ENCODE assay signal across 2 cellular contexts in the genomic region with DNA sequence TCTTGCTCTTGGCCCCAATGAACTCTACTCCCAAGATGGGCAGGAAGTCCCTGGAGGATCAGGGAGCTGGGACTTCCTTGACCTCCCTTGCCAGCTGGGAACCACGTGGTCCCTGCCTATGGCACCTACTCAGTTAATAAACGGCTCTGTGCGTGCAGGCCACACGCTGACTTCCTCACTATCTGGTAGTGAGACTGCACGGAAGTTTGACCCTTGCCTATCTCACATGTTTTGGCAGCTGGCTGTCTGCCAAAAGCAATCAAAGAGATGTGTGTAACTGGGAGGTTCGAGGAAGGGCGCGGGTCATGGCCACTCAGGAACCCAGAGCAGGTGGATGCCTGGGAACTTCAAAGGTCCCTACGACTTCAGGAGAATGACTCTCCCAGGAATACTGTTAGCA.
TF ChIP-seq lines count a peak whose summit lies in the region.

No MANE protein-coding gene starts in this region.

TF ChIP-seq in A549, 52 proteins besides CTCF, POLR2A, EP300 and RAD21 (continued from another document):
- TF ChIP-seq, protein P1, sequence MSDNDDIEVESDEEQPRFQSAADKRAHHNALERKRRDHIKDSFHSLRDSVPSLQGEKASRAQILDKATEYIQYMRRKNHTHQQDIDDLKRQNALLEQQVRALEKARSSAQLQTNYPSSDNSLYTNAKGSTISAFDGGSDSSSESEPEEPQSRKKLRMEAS (IDR thresholded peaks at IDR 0.05), result peak; percentile 62; the same call in 1 of the 2 replicates
- TF ChIP-seq JUN (IDR thresholded peaks at IDR 0.05), result peak in 1 of 2 experiments; percentile 17; a peak in 1 of 5 replicates

TF ChIP-seq in K562, 482 proteins besides CTCF, POLR2A, EP300 and RAD21 (continued from another document and continues in another):
- TF ChIP-seq, protein P2, sequence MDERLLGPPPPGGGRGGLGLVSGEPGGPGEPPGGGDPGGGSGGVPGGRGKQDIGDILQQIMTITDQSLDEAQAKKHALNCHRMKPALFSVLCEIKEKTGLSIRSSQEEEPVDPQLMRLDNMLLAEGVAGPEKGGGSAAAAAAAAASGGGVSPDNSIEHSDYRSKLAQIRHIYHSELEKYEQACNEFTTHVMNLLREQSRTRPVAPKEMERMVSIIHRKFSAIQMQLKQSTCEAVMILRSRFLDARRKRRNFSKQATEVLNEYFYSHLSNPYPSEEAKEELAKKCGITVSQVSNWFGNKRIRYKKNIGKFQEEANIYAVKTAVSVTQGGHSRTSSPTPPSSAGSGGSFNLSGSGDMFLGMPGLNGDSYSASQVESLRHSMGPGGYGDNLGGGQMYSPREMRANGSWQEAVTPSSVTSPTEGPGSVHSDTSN (CRISPR knock-in tag; IDR thresholded peaks at IDR 0.05; ENCODE audit: low read depth), result no peak
- TF ChIP-seq, protein P2 (tag; conservative IDR thresholded peaks at IDR 0.05; ENCODE audit: low read depth), result peak; percentile 11; the same call in 1 of the 2 replicates
- TF ChIP-seq, protein P3, sequence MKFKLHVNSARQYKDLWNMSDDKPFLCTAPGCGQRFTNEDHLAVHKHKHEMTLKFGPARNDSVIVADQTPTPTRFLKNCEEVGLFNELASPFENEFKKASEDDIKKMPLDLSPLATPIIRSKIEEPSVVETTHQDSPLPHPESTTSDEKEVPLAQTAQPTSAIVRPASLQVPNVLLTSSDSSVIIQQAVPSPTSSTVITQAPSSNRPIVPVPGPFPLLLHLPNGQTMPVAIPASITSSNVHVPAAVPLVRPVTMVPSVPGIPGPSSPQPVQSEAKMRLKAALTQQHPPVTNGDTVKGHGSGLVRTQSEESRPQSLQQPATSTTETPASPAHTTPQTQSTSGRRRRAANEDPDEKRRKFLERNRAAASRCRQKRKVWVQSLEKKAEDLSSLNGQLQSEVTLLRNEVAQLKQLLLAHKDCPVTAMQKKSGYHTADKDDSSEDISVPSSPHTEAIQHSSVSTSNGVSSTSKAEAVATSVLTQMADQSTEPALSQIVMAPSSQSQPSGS (CRISPR knock-in tag; IDR thresholded peaks at IDR 0.05), result no peak
- TF ChIP-seq FOXK1 (CRISPR knock-in tag; IDR thresholded peaks at IDR 0.05; ENCODE audit: borderline replicate concordance) (0 out of 2 replicates have a peak, but pooled peaks have one; percentile 22), NR2C1 (IDR thresholded peaks at IDR 0.05) (no peak; the same call in 1 of the 2 replicates), NR2C1 (tag; IDR thresholded peaks at IDR 0.05) (peak; percentile 80), KDM1A (IDR thresholded peaks at IDR 0.05) (peak; percentile 72 to 78), CBFA2T3 (IDR thresholded peaks at IDR 0.05) (peak; percentile 54), NCOA6 (IDR thresholded peaks at IDR 0.05) (no peak), ZNF583 (CRISPR knock-in tag; IDR thresholded peaks at IDR 0.05) (no peak), ETV1 (tag; conservative IDR thresholded peaks at IDR 0.05; ENCODE audit: low read depth) (peak; percentile 39), ELF2 (CRISPR knock-in tag; IDR thresholded peaks at IDR 0.05) (no peak), RCOR1 (IDR thresholded peaks at IDR 0.05; ENCODE audit: borderline replicate concordance in 1 of 2, low read depth in 2 of 2, low read length in 2 of 2) (peak in 1 of 2 experiments; percentile 84; a peak in 2 of 4 replicates), ZNF431 (CRISPR knock-in tag; IDR thresholded peaks at IDR 0.05) (no peak), MYC (IDR thresholded peaks at IDR 0.05; ENCODE audit: low read depth, low read length) (peak; percentile 73), MYC (CRISPR knock-in tag; IDR thresholded peaks at IDR 0.05; ENCODE audit: borderline replicate concordance, low read depth) (no peak), CTBP1 (IDR thresholded peaks at IDR 0.05; ENCODE audit: borderline replicate concordance) (peak; percentile 50; the same call in 1 of the 2 replicates), ARID1B (IDR thresholded peaks at IDR 0.05) (peak; percentile 47), RAD51 (IDR thresholded peaks at IDR 0.05; ENCODE audit: borderline replicate concordance, low read depth) (peak; percentile 33; the same call in 1 of the 2 replicates), MAFK (IDR thresholded peaks at IDR 0.05; ENCODE audit: low read length) (no peak), ESRRA (IDR thresholded peaks at IDR 0.05; ENCODE audit: borderline replicate concordance, low read depth) (0 out of 2 replicates have a peak, but pooled peaks have one; percentile 19), XRCC4 (IDR thresholded peaks at IDR 0.05; ENCODE audit: extremely low read depth, insufficient read depth, insufficient read length) (no peak), NFIX (CRISPR knock-in tag; IDR thresholded peaks at IDR 0.05; ENCODE audit: low read depth) (peak; percentile 65; the same call in 1 of the 2 replicates), ZFP36 (IDR thresholded peaks at IDR 0.05; ENCODE audit: low read depth, low read length, partially characterized antibody) (peak; percentile 6), DACH1 (IDR thresholded peaks at IDR 0.05; ENCODE audit: partially characterized antibody) (peak; percentile 30), LEF1 (IDR thresholded peaks at IDR 0.05) (no peak), ATF7 (IDR thresholded peaks at IDR 0.05) (peak; percentile 35; the same call in 1 of the 2 replicates), TAL1 (IDR thresholded peaks at IDR 0.05) (no peak), FUS (optimal IDR thresholded peaks at IDR 0.05; ENCODE audit: low read depth, low read length) (no peak), CXXC5 (CRISPR knock-in tag; IDR thresholded peaks at IDR 0.05) (peak; percentile 48; the same call in 1 of the 2 replicates), NFIC (IDR thresholded peaks at IDR 0.05) (peak; percentile 98), PRMT5 (CRISPR knock-in tag; IDR thresholded peaks at IDR 0.05) (no peak)
- TF ChIP-seq, protein P4, sequence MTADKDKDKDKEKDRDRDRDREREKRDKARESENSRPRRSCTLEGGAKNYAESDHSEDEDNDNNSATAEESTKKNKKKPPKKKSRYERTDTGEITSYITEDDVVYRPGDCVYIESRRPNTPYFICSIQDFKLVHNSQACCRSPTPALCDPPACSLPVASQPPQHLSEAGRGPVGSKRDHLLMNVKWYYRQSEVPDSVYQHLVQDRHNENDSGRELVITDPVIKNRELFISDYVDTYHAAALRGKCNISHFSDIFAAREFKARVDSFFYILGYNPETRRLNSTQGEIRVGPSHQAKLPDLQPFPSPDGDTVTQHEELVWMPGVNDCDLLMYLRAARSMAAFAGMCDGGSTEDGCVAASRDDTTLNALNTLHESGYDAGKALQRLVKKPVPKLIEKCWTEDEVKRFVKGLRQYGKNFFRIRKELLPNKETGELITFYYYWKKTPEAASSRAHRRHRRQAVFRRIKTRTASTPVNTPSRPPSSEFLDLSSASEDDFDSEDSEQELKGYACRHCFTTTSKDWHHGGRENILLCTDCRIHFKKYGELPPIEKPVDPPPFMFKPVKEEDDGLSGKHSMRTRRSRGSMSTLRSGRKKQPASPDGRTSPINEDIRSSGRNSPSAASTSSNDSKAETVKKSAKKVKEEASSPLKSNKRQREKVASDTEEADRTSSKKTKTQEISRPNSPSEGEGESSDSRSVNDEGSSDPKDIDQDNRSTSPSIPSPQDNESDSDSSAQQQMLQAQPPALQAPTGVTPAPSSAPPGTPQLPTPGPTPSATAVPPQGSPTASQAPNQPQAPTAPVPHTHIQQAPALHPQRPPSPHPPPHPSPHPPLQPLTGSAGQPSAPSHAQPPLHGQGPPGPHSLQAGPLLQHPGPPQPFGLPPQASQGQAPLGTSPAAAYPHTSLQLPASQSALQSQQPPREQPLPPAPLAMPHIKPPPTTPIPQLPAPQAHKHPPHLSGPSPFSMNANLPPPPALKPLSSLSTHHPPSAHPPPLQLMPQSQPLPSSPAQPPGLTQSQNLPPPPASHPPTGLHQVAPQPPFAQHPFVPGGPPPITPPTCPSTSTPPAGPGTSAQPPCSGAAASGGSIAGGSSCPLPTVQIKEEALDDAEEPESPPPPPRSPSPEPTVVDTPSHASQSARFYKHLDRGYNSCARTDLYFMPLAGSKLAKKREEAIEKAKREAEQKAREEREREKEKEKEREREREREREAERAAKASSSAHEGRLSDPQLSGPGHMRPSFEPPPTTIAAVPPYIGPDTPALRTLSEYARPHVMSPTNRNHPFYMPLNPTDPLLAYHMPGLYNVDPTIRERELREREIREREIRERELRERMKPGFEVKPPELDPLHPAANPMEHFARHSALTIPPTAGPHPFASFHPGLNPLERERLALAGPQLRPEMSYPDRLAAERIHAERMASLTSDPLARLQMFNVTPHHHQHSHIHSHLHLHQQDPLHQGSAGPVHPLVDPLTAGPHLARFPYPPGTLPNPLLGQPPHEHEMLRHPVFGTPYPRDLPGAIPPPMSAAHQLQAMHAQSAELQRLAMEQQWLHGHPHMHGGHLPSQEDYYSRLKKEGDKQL (CRISPR knock-in tag; IDR thresholded peaks at IDR 0.05; ENCODE audit: borderline replicate concordance), result no peak
- TF ChIP-seq, protein P5, sequence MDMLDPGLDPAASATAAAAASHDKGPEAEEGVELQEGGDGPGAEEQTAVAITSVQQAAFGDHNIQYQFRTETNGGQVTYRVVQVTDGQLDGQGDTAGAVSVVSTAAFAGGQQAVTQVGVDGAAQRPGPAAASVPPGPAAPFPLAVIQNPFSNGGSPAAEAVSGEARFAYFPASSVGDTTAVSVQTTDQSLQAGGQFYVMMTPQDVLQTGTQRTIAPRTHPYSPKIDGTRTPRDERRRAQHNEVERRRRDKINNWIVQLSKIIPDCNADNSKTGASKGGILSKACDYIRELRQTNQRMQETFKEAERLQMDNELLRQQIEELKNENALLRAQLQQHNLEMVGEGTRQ (CRISPR knock-in tag; IDR thresholded peaks at IDR 0.05), result peak; percentile 45; the same call in 1 of the 2 replicates
- TF ChIP-seq, protein P6, sequence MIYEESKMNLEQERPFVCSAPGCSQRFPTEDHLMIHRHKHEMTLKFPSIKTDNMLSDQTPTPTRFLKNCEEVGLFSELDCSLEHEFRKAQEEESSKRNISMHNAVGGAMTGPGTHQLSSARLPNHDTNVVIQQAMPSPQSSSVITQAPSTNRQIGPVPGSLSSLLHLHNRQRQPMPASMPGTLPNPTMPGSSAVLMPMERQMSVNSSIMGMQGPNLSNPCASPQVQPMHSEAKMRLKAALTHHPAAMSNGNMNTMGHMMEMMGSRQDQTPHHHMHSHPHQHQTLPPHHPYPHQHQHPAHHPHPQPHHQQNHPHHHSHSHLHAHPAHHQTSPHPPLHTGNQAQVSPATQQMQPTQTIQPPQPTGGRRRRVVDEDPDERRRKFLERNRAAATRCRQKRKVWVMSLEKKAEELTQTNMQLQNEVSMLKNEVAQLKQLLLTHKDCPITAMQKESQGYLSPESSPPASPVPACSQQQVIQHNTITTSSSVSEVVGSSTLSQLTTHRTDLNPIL (CRISPR knock-in tag; IDR thresholded peaks at IDR 0.05), result no peak
- TF ChIP-seq, protein P7, sequence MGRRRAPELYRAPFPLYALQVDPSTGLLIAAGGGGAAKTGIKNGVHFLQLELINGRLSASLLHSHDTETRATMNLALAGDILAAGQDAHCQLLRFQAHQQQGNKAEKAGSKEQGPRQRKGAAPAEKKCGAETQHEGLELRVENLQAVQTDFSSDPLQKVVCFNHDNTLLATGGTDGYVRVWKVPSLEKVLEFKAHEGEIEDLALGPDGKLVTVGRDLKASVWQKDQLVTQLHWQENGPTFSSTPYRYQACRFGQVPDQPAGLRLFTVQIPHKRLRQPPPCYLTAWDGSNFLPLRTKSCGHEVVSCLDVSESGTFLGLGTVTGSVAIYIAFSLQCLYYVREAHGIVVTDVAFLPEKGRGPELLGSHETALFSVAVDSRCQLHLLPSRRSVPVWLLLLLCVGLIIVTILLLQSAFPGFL (CRISPR knock-in tag; IDR thresholded peaks at IDR 0.05), result no peak
- TF ChIP-seq, protein P8, sequence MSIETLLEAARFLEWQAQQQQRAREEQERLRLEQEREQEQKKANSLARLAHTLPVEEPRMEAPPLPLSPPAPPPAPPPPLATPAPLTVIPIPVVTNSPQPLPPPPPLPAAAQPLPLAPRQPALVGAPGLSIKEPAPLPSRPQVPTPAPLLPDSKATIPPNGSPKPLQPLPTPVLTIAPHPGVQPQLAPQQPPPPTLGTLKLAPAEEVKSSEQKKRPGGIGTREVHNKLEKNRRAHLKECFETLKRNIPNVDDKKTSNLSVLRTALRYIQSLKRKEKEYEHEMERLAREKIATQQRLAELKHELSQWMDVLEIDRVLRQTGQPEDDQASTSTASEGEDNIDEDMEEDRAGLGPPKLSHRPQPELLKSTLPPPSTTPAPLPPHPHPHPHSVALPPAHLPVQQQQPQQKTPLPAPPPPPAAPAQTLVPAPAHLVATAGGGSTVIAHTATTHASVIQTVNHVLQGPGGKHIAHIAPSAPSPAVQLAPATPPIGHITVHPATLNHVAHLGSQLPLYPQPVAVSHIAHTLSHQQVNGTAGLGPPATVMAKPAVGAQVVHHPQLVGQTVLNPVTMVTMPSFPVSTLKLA (conservative IDR thresholded peaks at IDR 0.05), result peak in 1 of 2 experiments; percentile 77; a peak in 3 of 4 replicates
- TF ChIP-seq, protein P9, sequence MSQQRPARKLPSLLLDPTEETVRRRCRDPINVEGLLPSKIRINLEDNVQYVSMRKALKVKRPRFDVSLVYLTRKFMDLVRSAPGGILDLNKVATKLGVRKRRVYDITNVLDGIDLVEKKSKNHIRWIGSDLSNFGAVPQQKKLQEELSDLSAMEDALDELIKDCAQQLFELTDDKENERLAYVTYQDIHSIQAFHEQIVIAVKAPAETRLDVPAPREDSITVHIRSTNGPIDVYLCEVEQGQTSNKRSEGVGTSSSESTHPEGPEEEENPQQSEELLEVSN (IDR thresholded peaks at IDR 0.05; ENCODE audit: borderline replicate concordance in 1 of 2, extremely low read depth in 1 of 2, insufficient read depth in 1 of 2, insufficient read length in 1 of 2, low read depth in 1 of 2, low read length in 1 of 2, poor library complexity in 1 of 2, severe bottlenecking in 1 of 2), result peak in 1 of 2 experiments; percentile 20
- TF ChIP-seq, protein P10, sequence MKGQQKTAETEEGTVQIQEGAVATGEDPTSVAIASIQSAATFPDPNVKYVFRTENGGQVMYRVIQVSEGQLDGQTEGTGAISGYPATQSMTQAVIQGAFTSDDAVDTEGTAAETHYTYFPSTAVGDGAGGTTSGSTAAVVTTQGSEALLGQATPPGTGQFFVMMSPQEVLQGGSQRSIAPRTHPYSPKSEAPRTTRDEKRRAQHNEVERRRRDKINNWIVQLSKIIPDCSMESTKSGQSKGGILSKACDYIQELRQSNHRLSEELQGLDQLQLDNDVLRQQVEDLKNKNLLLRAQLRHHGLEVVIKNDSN (CRISPR knock-in tag; IDR thresholded peaks at IDR 0.05), result peak; percentile 41
- TF ChIP-seq, protein P11, sequence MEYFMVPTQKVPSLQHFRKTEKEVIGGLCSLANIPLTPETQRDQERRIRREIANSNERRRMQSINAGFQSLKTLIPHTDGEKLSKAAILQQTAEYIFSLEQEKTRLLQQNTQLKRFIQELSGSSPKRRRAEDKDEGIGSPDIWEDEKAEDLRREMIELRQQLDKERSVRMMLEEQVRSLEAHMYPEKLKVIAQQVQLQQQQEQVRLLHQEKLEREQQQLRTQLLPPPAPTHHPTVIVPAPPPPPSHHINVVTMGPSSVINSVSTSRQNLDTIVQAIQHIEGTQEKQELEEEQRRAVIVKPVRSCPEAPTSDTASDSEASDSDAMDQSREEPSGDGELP (CRISPR knock-in tag; IDR thresholded peaks at IDR 0.05; ENCODE audit: borderline replicate concordance), result peak; percentile 78
- TF ChIP-seq, protein P1 (CRISPR knock-in tag; IDR thresholded peaks at IDR 0.05), result peak; percentile 63
